Comparison of ENCODE assay signal across 1 cellular context in the genomic region with DNA sequence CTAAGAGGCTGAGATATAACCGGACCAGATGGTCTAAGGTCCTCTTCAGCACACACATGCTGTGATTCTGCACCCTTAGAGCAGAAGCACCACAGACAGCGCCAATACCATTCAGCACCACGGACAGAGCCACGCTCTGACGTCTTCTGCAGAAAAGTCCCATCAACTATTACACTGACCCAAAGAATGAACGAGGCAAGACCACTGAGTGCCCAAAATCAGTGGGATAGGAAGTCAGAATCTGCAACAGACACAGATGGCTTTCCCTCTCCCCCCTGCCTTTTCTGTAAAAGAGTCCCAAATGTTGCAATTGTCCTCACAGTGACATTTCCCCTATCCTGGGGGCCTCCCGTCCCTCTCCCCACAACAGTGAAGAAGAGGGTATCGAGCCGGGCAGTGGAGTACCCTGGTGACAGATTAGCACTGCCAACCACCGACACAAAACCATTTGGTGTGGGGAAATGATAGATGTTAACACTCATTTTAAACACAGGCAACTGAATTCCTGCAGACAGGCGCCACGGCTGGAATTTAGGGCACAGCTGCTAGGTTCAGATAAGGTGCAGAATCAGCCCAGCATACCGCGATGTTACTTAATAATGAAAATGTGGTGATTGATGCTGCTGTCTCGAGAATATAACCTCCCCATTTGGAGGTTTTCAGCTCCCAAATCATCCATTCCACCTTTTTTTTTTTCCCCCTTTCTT.
TF ChIP-seq lines count a peak whose summit lies in the region.

No MANE protein-coding gene starts in this region.

TF ChIP-seq in HepG2, 621 proteins besides CTCF, POLR2A, EP300 and RAD21 (continued from another document and continues in another):
- TF ChIP-seq, protein P1, sequence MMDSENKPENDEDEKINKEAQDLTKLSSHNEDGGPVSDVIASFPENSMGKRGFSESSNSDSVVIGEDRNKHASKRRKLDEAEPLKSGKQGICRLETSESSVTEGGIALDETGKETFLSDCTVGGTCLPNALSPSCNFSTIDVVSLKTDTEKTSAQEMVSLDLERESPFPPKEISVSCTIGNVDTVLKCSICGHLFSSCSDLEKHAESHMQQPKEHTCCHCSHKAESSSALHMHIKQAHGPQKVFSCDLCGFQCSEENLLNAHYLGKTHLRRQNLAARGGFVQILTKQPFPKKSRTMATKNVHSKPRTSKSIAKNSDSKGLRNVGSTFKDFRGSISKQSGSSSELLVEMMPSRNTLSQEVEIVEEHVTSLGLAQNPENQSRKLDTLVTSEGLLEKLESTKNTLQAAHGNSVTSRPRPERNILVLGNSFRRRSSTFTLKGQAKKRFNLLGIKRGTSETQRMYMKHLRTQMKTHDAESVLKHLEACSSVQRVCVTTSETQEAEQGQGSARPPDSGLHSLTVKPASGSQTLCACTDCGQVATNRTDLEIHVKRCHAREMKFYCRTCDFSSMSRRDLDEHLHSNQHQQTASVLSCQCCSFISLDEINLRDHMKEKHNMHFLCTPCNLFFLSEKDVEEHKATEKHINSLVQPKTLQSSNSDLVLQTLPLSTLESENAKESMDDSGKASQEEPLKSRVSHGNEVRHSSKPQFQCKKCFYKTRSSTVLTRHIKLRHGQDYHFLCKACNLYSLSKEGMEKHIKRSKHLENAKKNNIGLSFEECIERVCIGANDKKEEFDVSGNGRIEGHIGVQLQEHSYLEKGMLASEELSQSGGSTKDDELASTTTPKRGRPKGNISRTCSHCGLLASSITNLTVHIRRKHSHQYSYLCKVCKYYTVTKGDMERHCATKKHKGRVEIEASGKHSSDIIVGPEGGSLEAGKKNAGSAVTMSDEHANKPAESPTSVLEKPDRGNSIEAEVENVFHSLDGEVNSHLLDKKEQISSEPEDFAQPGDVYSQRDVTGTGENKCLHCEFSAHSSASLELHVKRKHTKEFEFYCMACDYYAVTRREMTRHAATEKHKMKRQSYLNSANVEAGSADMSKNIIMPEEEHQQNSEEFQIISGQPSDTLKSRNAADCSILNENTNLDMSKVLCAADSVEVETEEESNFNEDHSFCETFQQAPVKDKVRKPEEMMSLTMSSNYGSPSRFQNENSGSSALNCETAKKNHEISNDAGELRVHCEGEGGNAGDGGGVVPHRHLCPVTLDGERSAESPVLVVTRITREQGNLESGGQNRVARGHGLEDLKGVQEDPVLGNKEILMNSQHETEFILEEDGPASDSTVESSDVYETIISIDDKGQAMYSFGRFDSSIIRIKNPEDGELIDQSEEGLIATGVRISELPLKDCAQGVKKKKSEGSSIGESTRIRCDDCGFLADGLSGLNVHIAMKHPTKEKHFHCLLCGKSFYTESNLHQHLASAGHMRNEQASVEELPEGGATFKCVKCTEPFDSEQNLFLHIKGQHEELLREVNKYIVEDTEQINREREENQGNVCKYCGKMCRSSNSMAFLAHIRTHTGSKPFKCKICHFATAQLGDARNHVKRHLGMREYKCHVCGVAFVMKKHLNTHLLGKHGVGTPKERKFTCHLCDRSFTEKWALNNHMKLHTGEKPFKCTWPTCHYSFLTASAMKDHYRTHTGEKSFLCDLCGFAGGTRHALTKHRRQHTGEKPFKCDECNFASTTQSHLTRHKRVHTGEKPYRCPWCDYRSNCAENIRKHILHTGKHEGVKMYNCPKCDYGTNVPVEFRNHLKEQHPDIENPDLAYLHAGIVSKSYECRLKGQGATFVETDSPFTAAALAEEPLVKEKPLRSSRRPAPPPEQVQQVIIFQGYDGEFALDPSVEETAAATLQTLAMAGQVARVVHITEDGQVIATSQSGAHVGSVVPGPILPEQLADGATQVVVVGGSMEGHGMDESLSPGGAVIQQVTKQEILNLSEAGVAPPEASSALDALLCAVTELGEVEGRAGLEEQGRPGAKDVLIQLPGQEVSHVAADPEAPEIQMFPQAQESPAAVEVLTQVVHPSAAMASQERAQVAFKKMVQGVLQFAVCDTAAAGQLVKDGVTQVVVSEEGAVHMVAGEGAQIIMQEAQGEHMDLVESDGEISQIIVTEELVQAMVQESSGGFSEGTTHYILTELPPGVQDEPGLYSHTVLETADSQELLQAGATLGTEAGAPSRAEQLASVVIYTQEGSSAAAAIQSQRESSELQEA (CRISPR knock-in tag; IDR thresholded peaks at IDR 0.05; ENCODE audit: not compliant biosample characterization), result peak; percentile 87
- TF ChIP-seq, protein P2, sequence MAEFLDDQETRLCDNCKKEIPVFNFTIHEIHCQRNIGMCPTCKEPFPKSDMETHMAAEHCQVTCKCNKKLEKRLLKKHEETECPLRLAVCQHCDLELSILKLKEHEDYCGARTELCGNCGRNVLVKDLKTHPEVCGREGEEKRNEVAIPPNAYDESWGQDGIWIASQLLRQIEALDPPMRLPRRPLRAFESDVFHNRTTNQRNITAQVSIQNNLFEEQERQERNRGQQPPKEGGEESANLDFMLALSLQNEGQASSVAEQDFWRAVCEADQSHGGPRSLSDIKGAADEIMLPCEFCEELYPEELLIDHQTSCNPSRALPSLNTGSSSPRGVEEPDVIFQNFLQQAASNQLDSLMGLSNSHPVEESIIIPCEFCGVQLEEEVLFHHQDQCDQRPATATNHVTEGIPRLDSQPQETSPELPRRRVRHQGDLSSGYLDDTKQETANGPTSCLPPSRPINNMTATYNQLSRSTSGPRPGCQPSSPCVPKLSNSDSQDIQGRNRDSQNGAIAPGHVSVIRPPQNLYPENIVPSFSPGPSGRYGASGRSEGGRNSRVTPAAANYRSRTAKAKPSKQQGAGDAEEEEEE (CRISPR knock-in tag; IDR thresholded peaks at IDR 0.05; ENCODE audit: borderline replicate concordance), result peak; percentile 99
- TF ChIP-seq, protein P3, sequence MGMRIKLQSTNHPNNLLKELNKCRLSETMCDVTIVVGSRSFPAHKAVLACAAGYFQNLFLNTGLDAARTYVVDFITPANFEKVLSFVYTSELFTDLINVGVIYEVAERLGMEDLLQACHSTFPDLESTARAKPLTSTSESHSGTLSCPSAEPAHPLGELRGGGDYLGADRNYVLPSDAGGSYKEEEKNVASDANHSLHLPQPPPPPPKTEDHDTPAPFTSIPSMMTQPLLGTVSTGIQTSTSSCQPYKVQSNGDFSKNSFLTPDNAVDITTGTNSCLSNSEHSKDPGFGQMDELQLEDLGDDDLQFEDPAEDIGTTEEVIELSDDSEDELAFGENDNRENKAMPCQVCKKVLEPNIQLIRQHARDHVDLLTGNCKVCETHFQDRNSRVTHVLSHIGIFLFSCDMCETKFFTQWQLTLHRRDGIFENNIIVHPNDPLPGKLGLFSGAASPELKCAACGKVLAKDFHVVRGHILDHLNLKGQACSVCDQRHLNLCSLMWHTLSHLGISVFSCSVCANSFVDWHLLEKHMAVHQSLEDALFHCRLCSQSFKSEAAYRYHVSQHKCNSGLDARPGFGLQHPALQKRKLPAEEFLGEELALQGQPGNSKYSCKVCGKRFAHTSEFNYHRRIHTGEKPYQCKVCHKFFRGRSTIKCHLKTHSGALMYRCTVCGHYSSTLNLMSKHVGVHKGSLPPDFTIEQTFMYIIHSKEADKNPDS (CRISPR knock-in tag; IDR thresholded peaks at IDR 0.05), result peak; percentile 95
- TF ChIP-seq, protein P4, sequence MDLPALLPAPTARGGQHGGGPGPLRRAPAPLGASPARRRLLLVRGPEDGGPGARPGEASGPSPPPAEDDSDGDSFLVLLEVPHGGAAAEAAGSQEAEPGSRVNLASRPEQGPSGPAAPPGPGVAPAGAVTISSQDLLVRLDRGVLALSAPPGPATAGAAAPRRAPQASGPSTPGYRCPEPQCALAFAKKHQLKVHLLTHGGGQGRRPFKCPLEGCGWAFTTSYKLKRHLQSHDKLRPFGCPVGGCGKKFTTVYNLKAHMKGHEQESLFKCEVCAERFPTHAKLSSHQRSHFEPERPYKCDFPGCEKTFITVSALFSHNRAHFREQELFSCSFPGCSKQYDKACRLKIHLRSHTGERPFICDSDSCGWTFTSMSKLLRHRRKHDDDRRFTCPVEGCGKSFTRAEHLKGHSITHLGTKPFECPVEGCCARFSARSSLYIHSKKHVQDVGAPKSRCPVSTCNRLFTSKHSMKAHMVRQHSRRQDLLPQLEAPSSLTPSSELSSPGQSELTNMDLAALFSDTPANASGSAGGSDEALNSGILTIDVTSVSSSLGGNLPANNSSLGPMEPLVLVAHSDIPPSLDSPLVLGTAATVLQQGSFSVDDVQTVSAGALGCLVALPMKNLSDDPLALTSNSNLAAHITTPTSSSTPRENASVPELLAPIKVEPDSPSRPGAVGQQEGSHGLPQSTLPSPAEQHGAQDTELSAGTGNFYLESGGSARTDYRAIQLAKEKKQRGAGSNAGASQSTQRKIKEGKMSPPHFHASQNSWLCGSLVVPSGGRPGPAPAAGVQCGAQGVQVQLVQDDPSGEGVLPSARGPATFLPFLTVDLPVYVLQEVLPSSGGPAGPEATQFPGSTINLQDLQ (CRISPR knock-in tag; IDR thresholded peaks at IDR 0.05), result peak; percentile 99
- peak; percentile 98; the same call in 1 of the 2 replicates for TF ChIP-seq ZNF660 (CRISPR knock-in tag; IDR thresholded peaks at IDR 0.05; ENCODE audit: borderline replicate concordance, low read depth)
- no peak for TF ChIP-seq PRPF4 (IDR thresholded peaks at IDR 0.05; ENCODE audit: low read depth, low read length, poor library complexity, severe bottlenecking)
- TF ChIP-seq, protein P5, sequence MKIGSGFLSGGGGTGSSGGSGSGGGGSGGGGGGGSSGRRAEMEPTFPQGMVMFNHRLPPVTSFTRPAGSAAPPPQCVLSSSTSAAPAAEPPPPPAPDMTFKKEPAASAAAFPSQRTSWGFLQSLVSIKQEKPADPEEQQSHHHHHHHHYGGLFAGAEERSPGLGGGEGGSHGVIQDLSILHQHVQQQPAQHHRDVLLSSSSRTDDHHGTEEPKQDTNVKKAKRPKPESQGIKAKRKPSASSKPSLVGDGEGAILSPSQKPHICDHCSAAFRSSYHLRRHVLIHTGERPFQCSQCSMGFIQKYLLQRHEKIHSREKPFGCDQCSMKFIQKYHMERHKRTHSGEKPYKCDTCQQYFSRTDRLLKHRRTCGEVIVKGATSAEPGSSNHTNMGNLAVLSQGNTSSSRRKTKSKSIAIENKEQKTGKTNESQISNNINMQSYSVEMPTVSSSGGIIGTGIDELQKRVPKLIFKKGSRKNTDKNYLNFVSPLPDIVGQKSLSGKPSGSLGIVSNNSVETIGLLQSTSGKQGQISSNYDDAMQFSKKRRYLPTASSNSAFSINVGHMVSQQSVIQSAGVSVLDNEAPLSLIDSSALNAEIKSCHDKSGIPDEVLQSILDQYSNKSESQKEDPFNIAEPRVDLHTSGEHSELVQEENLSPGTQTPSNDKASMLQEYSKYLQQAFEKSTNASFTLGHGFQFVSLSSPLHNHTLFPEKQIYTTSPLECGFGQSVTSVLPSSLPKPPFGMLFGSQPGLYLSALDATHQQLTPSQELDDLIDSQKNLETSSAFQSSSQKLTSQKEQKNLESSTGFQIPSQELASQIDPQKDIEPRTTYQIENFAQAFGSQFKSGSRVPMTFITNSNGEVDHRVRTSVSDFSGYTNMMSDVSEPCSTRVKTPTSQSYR (CRISPR knock-in tag; IDR thresholded peaks at IDR 0.05; ENCODE audit: borderline replicate concordance), result peak; percentile 97
- TF ChIP-seq ZBTB1 (CRISPR knock-in tag; IDR thresholded peaks at IDR 0.05; ENCODE audit: borderline replicate concordance), result peak; percentile 99
- TF ChIP-seq, protein P6, sequence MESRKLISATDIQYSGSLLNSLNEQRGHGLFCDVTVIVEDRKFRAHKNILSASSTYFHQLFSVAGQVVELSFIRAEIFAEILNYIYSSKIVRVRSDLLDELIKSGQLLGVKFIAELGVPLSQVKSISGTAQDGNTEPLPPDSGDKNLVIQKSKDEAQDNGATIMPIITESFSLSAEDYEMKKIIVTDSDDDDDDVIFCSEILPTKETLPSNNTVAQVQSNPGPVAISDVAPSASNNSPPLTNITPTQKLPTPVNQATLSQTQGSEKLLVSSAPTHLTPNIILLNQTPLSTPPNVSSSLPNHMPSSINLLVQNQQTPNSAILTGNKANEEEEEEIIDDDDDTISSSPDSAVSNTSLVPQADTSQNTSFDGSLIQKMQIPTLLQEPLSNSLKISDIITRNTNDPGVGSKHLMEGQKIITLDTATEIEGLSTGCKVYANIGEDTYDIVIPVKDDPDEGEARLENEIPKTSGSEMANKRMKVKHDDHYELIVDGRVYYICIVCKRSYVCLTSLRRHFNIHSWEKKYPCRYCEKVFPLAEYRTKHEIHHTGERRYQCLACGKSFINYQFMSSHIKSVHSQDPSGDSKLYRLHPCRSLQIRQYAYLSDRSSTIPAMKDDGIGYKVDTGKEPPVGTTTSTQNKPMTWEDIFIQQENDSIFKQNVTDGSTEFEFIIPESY (CRISPR knock-in tag; IDR thresholded peaks at IDR 0.05), result peak; percentile 88; the same call in 1 of the 2 replicates
- TF ChIP-seq ZNF644 (CRISPR knock-in tag; IDR thresholded peaks at IDR 0.05; ENCODE audit: low read depth), result peak; percentile 93
- peak; percentile 64; the same call in 1 of the 2 replicates for TF ChIP-seq ZNF136 (CRISPR knock-in tag; IDR thresholded peaks at IDR 0.05; ENCODE audit: low read depth)
- peak; percentile 94 for TF ChIP-seq ETV5 (CRISPR knock-in tag; IDR thresholded peaks at IDR 0.05; ENCODE audit: borderline replicate concordance)
- TF ChIP-seq, protein P7, sequence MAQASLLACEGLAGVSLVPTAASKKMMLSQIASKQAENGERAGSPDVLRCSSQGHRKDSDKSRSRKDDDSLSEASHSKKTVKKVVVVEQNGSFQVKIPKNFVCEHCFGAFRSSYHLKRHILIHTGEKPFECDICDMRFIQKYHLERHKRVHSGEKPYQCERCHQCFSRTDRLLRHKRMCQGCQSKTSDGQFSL (CRISPR knock-in tag; IDR thresholded peaks at IDR 0.05), result peak; percentile 95; the same call in 1 of the 2 replicates
- TF ChIP-seq PLRG1 (conservative IDR thresholded peaks at IDR 0.05), result no peak
- peak; percentile 100 for TF ChIP-seq MIER2 (CRISPR knock-in tag; IDR thresholded peaks at IDR 0.05)
- no peak for TF ChIP-seq MED8 (CRISPR knock-in tag; IDR thresholded peaks at IDR 0.05; ENCODE audit: insufficient replicate concordance)
- peak; percentile 96 for TF ChIP-seq ZSCAN25 (CRISPR knock-in tag; IDR thresholded peaks at IDR 0.05)
- TF ChIP-seq ZNF790 (CRISPR knock-in tag; IDR thresholded peaks at IDR 0.05; ENCODE audit: borderline replicate concordance), result peak; percentile 100
- TF ChIP-seq ZNF781 (CRISPR knock-in tag; IDR thresholded peaks at IDR 0.05; ENCODE audit: borderline replicate concordance, not compliant biosample characterization), result peak; percentile 100
- peak; percentile 92 for TF ChIP-seq SIX1 (CRISPR knock-in tag; IDR thresholded peaks at IDR 0.05; ENCODE audit: borderline replicate concordance)
- no peak for TF ChIP-seq NONO (IDR thresholded peaks at IDR 0.05)
- TF ChIP-seq NONO (CRISPR knock-in tag; conservative IDR thresholded peaks at IDR 0.05), result no peak
- TF ChIP-seq, protein P8, sequence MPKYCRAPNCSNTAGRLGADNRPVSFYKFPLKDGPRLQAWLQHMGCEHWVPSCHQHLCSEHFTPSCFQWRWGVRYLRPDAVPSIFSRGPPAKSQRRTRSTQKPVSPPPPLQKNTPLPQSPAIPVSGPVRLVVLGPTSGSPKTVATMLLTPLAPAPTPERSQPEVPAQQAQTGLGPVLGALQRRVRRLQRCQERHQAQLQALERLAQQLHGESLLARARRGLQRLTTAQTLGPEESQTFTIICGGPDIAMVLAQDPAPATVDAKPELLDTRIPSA (CRISPR knock-in tag; IDR thresholded peaks at IDR 0.05; ENCODE audit: borderline replicate concordance), result peak; percentile 88; the same call in 1 of the 2 replicates
- no peak for TF ChIP-seq TBP (CRISPR knock-in tag; IDR thresholded peaks at IDR 0.05)
- TF ChIP-seq, protein P9, sequence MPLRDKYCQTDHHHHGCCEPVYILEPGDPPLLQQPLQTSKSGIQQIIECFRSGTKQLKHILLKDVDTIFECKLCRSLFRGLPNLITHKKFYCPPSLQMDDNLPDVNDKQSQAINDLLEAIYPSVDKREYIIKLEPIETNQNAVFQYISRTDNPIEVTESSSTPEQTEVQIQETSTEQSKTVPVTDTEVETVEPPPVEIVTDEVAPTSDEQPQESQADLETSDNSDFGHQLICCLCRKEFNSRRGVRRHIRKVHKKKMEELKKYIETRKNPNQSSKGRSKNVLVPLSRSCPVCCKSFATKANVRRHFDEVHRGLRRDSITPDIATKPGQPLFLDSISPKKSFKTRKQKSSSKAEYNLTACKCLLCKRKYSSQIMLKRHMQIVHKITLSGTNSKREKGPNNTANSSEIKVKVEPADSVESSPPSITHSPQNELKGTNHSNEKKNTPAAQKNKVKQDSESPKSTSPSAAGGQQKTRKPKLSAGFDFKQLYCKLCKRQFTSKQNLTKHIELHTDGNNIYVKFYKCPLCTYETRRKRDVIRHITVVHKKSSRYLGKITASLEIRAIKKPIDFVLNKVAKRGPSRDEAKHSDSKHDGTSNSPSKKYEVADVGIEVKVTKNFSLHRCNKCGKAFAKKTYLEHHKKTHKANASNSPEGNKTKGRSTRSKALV (CRISPR knock-in tag; IDR thresholded peaks at IDR 0.05), result peak; percentile 95
